ENCODE assay signal across 10 cellular contexts in the genomic region with DNA sequence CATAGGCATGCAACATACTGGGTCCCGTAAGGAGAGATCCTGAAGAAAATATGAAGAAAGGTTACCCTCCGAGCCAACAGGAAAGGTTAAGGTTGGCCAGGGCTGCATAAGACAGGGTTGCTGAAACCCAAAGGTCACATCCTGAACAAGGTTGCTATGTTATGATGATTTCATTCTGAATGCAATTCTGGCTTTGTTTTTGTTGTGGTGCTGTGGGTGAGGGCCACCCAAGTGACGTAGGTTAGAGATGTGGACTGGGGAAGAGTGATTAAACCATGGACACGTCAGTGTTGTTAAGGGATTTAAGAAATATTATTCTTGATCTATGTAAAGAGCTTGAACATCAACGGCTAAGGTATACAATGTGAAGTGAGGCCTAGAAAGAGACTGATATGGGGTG. TPM values are rescaled to one million over a fixed set of nuclear protein-coding genes. Genes with fewer than 3 reads are reported as not detected.
A peak's percentile ranks its signal among the peaks of the same experiment; 100 is the strongest.
DNase-seq lines count a peak whose midpoint lies in the region; ATAC-seq and TF ChIP-seq lines count a peak whose summit lies in the region.
"Had no signal": no experiment of that assay in that cellular context is flagged by ENCODE, and none has a peak within 500 bp of the region (broad histone marks: within the 10 kb centered on the region; RNA-seq: fewer than 3 reads in every experiment).

No MANE protein-coding gene starts in this region.

- H3K4me1 Mint-ChIP-seq in activated T-cell treated with anti-CD3 and anti-CD28 coated beads, Interleukin-2, amount 50 U/mL, for 72 hours (ENCODE audit: low read depth), result peaks cover 52% of the 10 kb centered on the region
- H3K4me1 Mint-ChIP-seq in memory B cell, result peaks cover 40% of the 10 kb centered on the region

- peaks cover 17% of the 10 kb centered on the region for H3K27me3 Mint-ChIP-seq in activated T-cell treated with anti-CD3 and anti-CD28 coated beads, Interleukin-2, amount 50 U/mL, for 72 hours (ENCODE audit: low read depth)
- no peaks in the 10 kb centered on the region for H3K27me3 Mint-ChIP-seq in memory B cell

- H3K9me3 Mint-ChIP-seq in activated T-cell treated with anti-CD3 and anti-CD28 coated beads, Interleukin-2, amount 50 U/mL, for 72 hours, result no peaks in the 10 kb centered on the region
- no peaks in the 10 kb centered on the region for H3K9me3 Mint-ChIP-seq in memory B cell

- H3K27ac ChIP-seq in tibial artery, result peak overlapping the region; percentile 38 to 43

- TF ChIP-seq CTCF in choroid plexus epithelial cell (conservative IDR thresholded peaks at IDR 0.05; ENCODE audit: low read depth, low read length) (no peak), tibial artery (IDR thresholded peaks at IDR 0.05) (no peak)

- H3K4me3 ChIP-seq in choroid plexus epithelial cell (ENCODE audit: low read depth, low read length), result no peak overlapping the region
- H3K4me3 ChIP-seq in tibial artery, result no peak overlapping the region

- H3K27ac Mint-ChIP-seq in activated T-cell treated with anti-CD3 and anti-CD28 coated beads, Interleukin-2, amount 50 U/mL, for 72 hours, result peak overlapping the region; percentile 42
- peak overlapping the region; percentile 40 for H3K27ac Mint-ChIP-seq in memory B cell

- peak overlapping the region; percentile 0 to 51 for H3K4me3 Mint-ChIP-seq in activated T-cell treated with anti-CD3 and anti-CD28 coated beads, Interleukin-2, amount 50 U/mL, for 72 hours
- H3K4me3 Mint-ChIP-seq in memory B cell, result no peak overlapping the region

- peaks cover 0 to 84% (median 40%) of the 10 kb centered on the region in 4 donors for H3K4me1 ChIP-seq in tibial artery
- H3K4me1 ChIP-seq: BE2C had no signal

- H3K9me3 ChIP-seq in tibial artery, result no peaks in the 10 kb centered on the region
- H3K9me3 ChIP-seq: BE2C had no signal

- H3K36me3 ChIP-seq in tibial artery, result no peaks in the 10 kb centered on the region
- H3K36me3 ChIP-seq: BE2C had no signal

- peak; percentile 8 to 51 for DNase-seq in activated T-cell treated with anti-CD3 and anti-CD28 coated beads, Interleukin-2, amount 50 U/mL, for 72 hours
- DNase-seq in activated T-cell treated with anti-CD3 and anti-CD28 coated beads for 4 hours, result no peak
- DNase-seq in choroid plexus epithelial cell (ENCODE audit: low read depth), result peak; percentile 92
- DNase-seq in memory B cell (ENCODE audit: low spot score in 2 of 2), result peak in 1 of 2 donors; percentile 21
- no peak for DNase-seq in tibial artery
- no peak for DNase-seq in NCI-H1105 (lab: John Stamatoyannopoulos, UW)
- DNase-seq in OCI-M1 (lab: John Stamatoyannopoulos, UW), result no peak
- no peak for DNase-seq in NOMO-1 (lab: John Stamatoyannopoulos, UW; ENCODE audit: unreplicated experiment in 2 of 2)
- DNase-seq: BE2C, MM.1S had no signal

- no peaks in the 10 kb centered on the region for H3K27me3 ChIP-seq in tibial artery
- H3K27me3 ChIP-seq: BE2C had no signal

- peaks cover 0 to 2% of the 10 kb centered on the region in 2 donors for H3K36me3 Mint-ChIP-seq in activated T-cell treated with anti-CD3 and anti-CD28 coated beads, Interleukin-2, amount 50 U/mL, for 72 hours (ENCODE audit: insufficient read depth in 2 of 2)
- H3K36me3 Mint-ChIP-seq in memory B cell, result peaks cover 5% of the 10 kb centered on the region

- ATAC-seq in activated T-cell treated with anti-CD3 and anti-CD28 coated beads, Interleukin-2, amount 50 U/mL, for 72 hours (replicated peaks in 1 of 2), result peak; percentile 69 to 76
- ATAC-seq in memory B cell (ENCODE audit: low read depth), result peak; percentile 76

- intact Hi-C loops in tibial artery (cut with DNase I; ENCODE audit: low total_unique reads), result no loop called here

RNA-seq across cellular contexts. Expression of a gene that starts 60.0 kb away (rescaled TPM):
- total RNA-seq in activated T-cell treated with anti-CD3 and anti-CD28 coated beads, Interleukin-2, amount 50 U/mL, for 72 hours, result 10 to 100 TPM; 22.5 to 58.2 TPM

Comparison
In these comparisons a context has a peak if more than half of its experiments do, and no peak if none do; other contexts are left out.
1. DNase-seq: peak in activated T-cell treated with anti-CD3 and anti-CD28 coated beads, Interleukin-2, amount 50 U/mL, for 72 hours (2 of 2) and choroid plexus epithelial cell (single experiment); none in activated T-cell treated with anti-CD3 and anti-CD28 coated beads for 4 hours (single experiment), tibial artery (0 of 2), NCI-H1105 (single experiment), OCI-M1 (single experiment) and NOMO-1 (0 of 2).